Comparison of ENCODE assay signal across 8 cellular contexts in genomic region chr10:133520193-133520738, GRCh38. TPM values are rescaled to one million over a fixed set of nuclear protein-coding genes. Genes with fewer than 3 reads are reported as not detected.
DNase-seq lines count a peak whose midpoint lies in the region; ATAC-seq and TF ChIP-seq lines count a peak whose summit lies in the region.

No MANE protein-coding gene starts in this region.

- CTCF ChIA-PET in A673 (lab: Charles Lee) = interaction anchor here (0.7 kb wide), 1 partner anchor 191 kb away, joined by 3 read pairs; no protein-coding TSS in a partner anchor

- in situ Hi-C loops in GM13977 (cut with MboI; ENCODE audit: low pct_unique_long_range_greater_than_20kb, low sequenced_read_pairs, unreplicated experiment) = no loop called here

- no peak overlapping the region for H3K27ac ChIP-seq in A673 (ENCODE audit: low read depth, low read length, poor library complexity, severe bottlenecking)

- peak; percentile 97 for ATAC-seq in HG02885 (IDR thresholded peaks at IDR 0.05; ENCODE audit: poor library complexity, unreplicated experiment)

- DNase-seq in A673 (ENCODE audit: low spot score) (peak; percentile 85), GM13977 (ENCODE audit: low spot score) (peak; percentile 86), NCI-H345 (lab: John Stamatoyannopoulos, UW) (peak; percentile 82)
- DNase-seq in activated CD4-positive, alpha-beta T cell treated with anti-CD3 and anti-CD28 coated beads, Interleukin-2, amount 50 U/mL, for 4 hours = peak; percentile 88 to 90
- peak; percentile 84 for DNase-seq in effector CD4-positive, alpha-beta T cell
- DNase-seq in stimulated activated CD8-positive, alpha-beta memory T cell treated with anti-CD3 and anti-CD28 coated beads, Interleukin-4, amount 100 ng/mL, for 24 hours (ENCODE audit: low read depth) = peak; percentile 91

- H3K27me3 ChIP-seq in A673 (replicated peaks; ENCODE audit: insufficient read depth, low read depth, low read length, poor library complexity) = peaks cover 75% of the 10 kb centered on the region
- peaks cover 6% of the 10 kb centered on the region for H3K27me3 ChIP-seq in mononuclear cell (ENCODE audit: insufficient read depth, low read length)

- no TSS peak for BruUV-seq in A673 (replicated peaks; lab: Mats Ljungman, UMichigan)

- peaks cover 4% of the 10 kb centered on the region for H3K9me3 ChIP-seq in A673 (ENCODE audit: low read depth, low read length, poor library complexity, severe bottlenecking)
- peaks cover 15% of the 10 kb centered on the region for H3K9me3 ChIP-seq in mononuclear cell (ENCODE audit: low read depth, low read length)

- TF ChIP-seq CTCF in A673 (conservative IDR thresholded peaks at IDR 0.05; ENCODE audit: low read depth, low read length) (peak; percentile 97), GM13977 (IDR thresholded peaks at IDR 0.05; ENCODE audit: extremely low read depth, insufficient read depth, missing control alignments) (peak; percentile 72)

- POLR2A ChIA-PET in A673 (lab: Charles Lee; ENCODE audit: low non-redundant PET) = no interaction called here

- H3K4me1 ChIP-seq in A673 (ENCODE audit: insufficient read depth, low read length, poor library complexity, severe bottlenecking) (no peaks in the 10 kb centered on the region), mononuclear cell (ENCODE audit: insufficient read depth, low read length) (peaks cover 11% of the 10 kb centered on the region)

- intact Hi-C loops in A673 (cut with micrococcal nuclease; ENCODE audit: unreplicated experiment) = loop anchor here (5.0 kb wide), 1 partner anchor 193 kb away; no protein-coding TSS in a partner anchor

- H3K36me3 ChIP-seq in A673 (ENCODE audit: insufficient read depth, low read length, poor library complexity, severe bottlenecking) = no peaks in the 10 kb centered on the region

- peak overlapping the region; percentile 37 for H3K4me3 ChIP-seq in A673 (ENCODE audit: low read depth, low read length, poor library complexity, severe bottlenecking)
- H3K4me3 ChIP-seq in mononuclear cell (ENCODE audit: low read length) = peak overlapping the region; percentile 16

RNA-seq across cellular contexts. Expression of gene CYP2E1, which starts 6.9 kb away (rescaled TPM):
- total RNA-seq in A673 (2021) (0.49 and 0.74 TPM in 2 replicates), mononuclear cell (0.42 TPM)

RNA-seq across cellular contexts. Expression of gene SYCE1, which starts 45.1 kb away (rescaled TPM):
- not detected in 2 replicates for total RNA-seq in A673 (2021)
- total RNA-seq in mononuclear cell = not detected
